In genomic region chr7:130141161-130141857, GRCh38 we compare ENCODE assay signal across 8 cellular contexts.
DNase-seq lines count a peak whose midpoint lies in the region; ATAC-seq and TF ChIP-seq lines count a peak whose summit lies in the region.

No MANE protein-coding gene starts in this region.

- H3K4me1 Mint-ChIP-seq in H9 = peaks cover 26 to 35% of the 10 kb centered on the region in 2 experiments
- H3K4me1 Mint-ChIP-seq in activated CD4-positive, alpha-beta T cell treated with anti-CD3 and anti-CD28 coated beads for 36 hours = peaks cover 4% of the 10 kb centered on the region

- peak overlapping the region; percentile 86 to 97 (median 96); a peak in 6 of 7 replicates for H3K27ac Mint-ChIP-seq in H9
- peak overlapping the region; percentile 67 for H3K27ac Mint-ChIP-seq in activated CD4-positive, alpha-beta T cell treated with anti-CD3 and anti-CD28 coated beads for 36 hours

- peak; percentile 84 for ATAC-seq in activated CD4-positive, alpha-beta T cell treated with anti-CD3 and anti-CD28 coated beads for 36 hours
- peak; percentile 71 for ATAC-seq in left lobe of liver

- no peaks in the 10 kb centered on the region for H3K79me1 ChIP-seq in H9 (ENCODE audit: insufficient read depth, low read depth, low read length, poor library complexity, severe bottlenecking)

- no peak overlapping the region for H3K27ac ChIP-seq in H9 (ENCODE audit: insufficient read length, low read depth, low read length)

- peak overlapping the region; percentile 97 for H3K14ac ChIP-seq in H9 (ENCODE audit: insufficient read depth, low read length)

- peak overlapping the region; percentile 25 for H2BK12ac ChIP-seq in H9 (ENCODE audit: insufficient read length, low read depth, low read length)

- peak overlapping the region; percentile 66 for H2BK120ac ChIP-seq in H9 (ENCODE audit: low read depth, low read length, poor library complexity, severe bottlenecking)

- 0 out of 2 replicates have a peak, but pooled peaks cover 2% of the 10 kb centered on the region for H3K4me1 ChIP-seq in H9 (ENCODE audit: insufficient read depth, low read length)

- H4K91ac ChIP-seq in H9 (ENCODE audit: insufficient read length, low read depth, low read length) = peak overlapping the region; percentile 86

- peak overlapping the region; percentile 77 for H4K5ac ChIP-seq in H9 (ENCODE audit: insufficient read length, low read depth, low read length)

- peaks cover 2 to 11% (median 8%) of the 10 kb centered on the region in 3 experiments; a peak in 6 of 7 replicates for H3K36me3 Mint-ChIP-seq in H9 (ENCODE audit: insufficient read depth in 1 of 3, low read depth in 3 of 3)
- peaks cover 10% of the 10 kb centered on the region for H3K36me3 Mint-ChIP-seq in activated CD4-positive, alpha-beta T cell treated with anti-CD3 and anti-CD28 coated beads for 36 hours (ENCODE audit: low read depth)

- H3K9ac ChIP-seq in H9 (ENCODE audit: extremely low read depth, insufficient read length, low read length) = peak overlapping the region; percentile 85

- H4K8ac ChIP-seq in H9 (replicated peaks; ENCODE audit: insufficient read length, low read depth, low read length) = no peak overlapping the region

- H2BK15ac ChIP-seq in H9 (ENCODE audit: low read depth, low read length) = no peak overlapping the region; the same call in 1 of the 2 replicates

- WGBS in H9 (ENCODE audit: extremely low coverage, insufficient read length, low lambda C conversion rate) = no CpG with 5 or more reads among the region's 39 CpGs

- H3K79me2 ChIP-seq in H9 (ENCODE audit: insufficient read depth, low read length) = no peaks in the 10 kb centered on the region

- peak overlapping the region; percentile 96 for H3K18ac ChIP-seq in H9 (ENCODE audit: insufficient read length, low read depth, low read length)

- H2AK5ac ChIP-seq in H9 (ENCODE audit: insufficient read length, low read length) = no peak overlapping the region

- no peaks in the 10 kb centered on the region for H3K27me3 ChIP-seq in H9 (ENCODE audit: insufficient read depth, low read length)

- no peaks in the 10 kb centered on the region for H3K9me3 ChIP-seq in H9 (ENCODE audit: control insufficient read depth, low read depth, low read length)

- DNase-seq in COR-L47 (lab: John Stamatoyannopoulos, UW) (peak; percentile 14), H9 (peak; percentile 86), ecto neural progenitor cell (ENCODE audit: low spot score) (peak; percentile 88), left lobe of liver (ENCODE audit: low spot score) (no peak), NCI-H345 treated with DMSO at 0.1 percent for 48 hours (lab: John Stamatoyannopoulos, UW; ENCODE audit: unreplicated experiment) (no peak), NCI-H82 (lab: John Stamatoyannopoulos, UW) (no peak)
- peak; percentile 80 for DNase-seq in activated CD4-positive, alpha-beta T cell treated with anti-CD3 and anti-CD28 coated beads for 36 hours
- DNase-seq in stimulated activated CD4-positive, alpha-beta T cell treated with anti-CD3 and anti-CD28 coated beads, Interleukin-15, amount 100 ng/mL, for 24 hours = peak; percentile 59

- no peaks in the 10 kb centered on the region for H4K20me1 ChIP-seq in H9 (ENCODE audit: control insufficient read depth, insufficient read depth, insufficient read length)

- H3K56ac ChIP-seq in H9 (ENCODE audit: insufficient read length, low read depth, low read length) = no peak overlapping the region

- peak overlapping the region; percentile 57 for H3K4me2 ChIP-seq in H9 (ENCODE audit: insufficient read depth, insufficient read length, low read length)

- H3K23ac ChIP-seq in H9 (ENCODE audit: insufficient read length, low read depth, low read length) = no peak overlapping the region

- peak overlapping the region; percentile 58 to 71 for H3K4me3 Mint-ChIP-seq in H9
- H3K4me3 Mint-ChIP-seq in activated CD4-positive, alpha-beta T cell treated with anti-CD3 and anti-CD28 coated beads for 36 hours = peak overlapping the region; percentile 42

- TF ChIP-seq CTCF in H9 (conservative IDR thresholded peaks at IDR 0.05) = no peak

- intact Hi-C loops in activated CD4-positive, alpha-beta T cell treated with anti-CD3 and anti-CD28 coated beads for 36 hours (cut with DNase I, micrococcal nuclease) = loop anchor here in 1 of 2 experiments (5.0 kb wide), 1 partner anchor 69 kb away; the partner anchor contains the start of gene KLHDC10

- CTCF ChIA-PET in activated CD4-positive, alpha-beta T cell treated with anti-CD3 and anti-CD28 coated beads for 36 hours (lab: Charles Lee) = interaction anchor here (0.5 to 1.0 kb wide), 4 partner anchors 13 to 171 kb away, joined by 3 read pairs; partner anchors contain the start of gene TMEM209

- H2BK5ac ChIP-seq in H9 (ENCODE audit: insufficient read length, low read length) = no peak overlapping the region

- no peaks in the 10 kb centered on the region; a peak in 1 of 5 replicates for H3K9me3 Mint-ChIP-seq in H9
- H3K9me3 Mint-ChIP-seq in activated CD4-positive, alpha-beta T cell treated with anti-CD3 and anti-CD28 coated beads for 36 hours (ENCODE audit: low read depth) = no peaks in the 10 kb centered on the region

- H2AFZ ChIP-seq in H9 (ENCODE audit: low read length) = no peak overlapping the region

- peak overlapping the region; percentile 80 for H3K4ac ChIP-seq in H9 (ENCODE audit: low read depth, low read length)

- H3T11ph ChIP-seq in H9 (ENCODE audit: low read length) = no peak overlapping the region

- peaks cover 9% of the 10 kb centered on the region for H3K23me2 ChIP-seq in H9 (ENCODE audit: insufficient read length, low read depth, low read length, poor library complexity, severe bottlenecking)

- H2BK20ac ChIP-seq in H9 (ENCODE audit: low read depth, low read length, poor library complexity, severe bottlenecking) = no peak overlapping the region

- POLR2A ChIA-PET in activated CD4-positive, alpha-beta T cell treated with anti-CD3 and anti-CD28 coated beads for 36 hours (lab: Charles Lee) = interaction anchor here (1.1 kb wide), 1 partner anchor 12 kb away, joined by 3 read pairs; no protein-coding TSS in a partner anchor

- H3K27me3 Mint-ChIP-seq in H9 (ENCODE audit: low read depth) = peaks cover 27% of the 10 kb centered on the region
- no peaks in the 10 kb centered on the region for H3K27me3 Mint-ChIP-seq in activated CD4-positive, alpha-beta T cell treated with anti-CD3 and anti-CD28 coated beads for 36 hours

Comparison
In these comparisons a context has a peak if more than half of its experiments do, and no peak if none do; other contexts are left out.
1. DNase-seq: peak in COR-L47 (single experiment), H9 (single experiment), activated CD4-positive, alpha-beta T cell treated with anti-CD3 and anti-CD28 coated beads for 36 hours (single experiment), ecto neural progenitor cell (single experiment) and stimulated activated CD4-positive, alpha-beta T cell treated with anti-CD3 and anti-CD28 coated beads, Interleukin-15, amount 100 ng/mL, for 24 hours (single experiment); none in left lobe of liver (single experiment), NCI-H345 treated with DMSO at 0.1 percent for 48 hours (single experiment) and NCI-H82 (single experiment).